ENCODE assay signal across 1 cellular context in the genomic region with DNA sequence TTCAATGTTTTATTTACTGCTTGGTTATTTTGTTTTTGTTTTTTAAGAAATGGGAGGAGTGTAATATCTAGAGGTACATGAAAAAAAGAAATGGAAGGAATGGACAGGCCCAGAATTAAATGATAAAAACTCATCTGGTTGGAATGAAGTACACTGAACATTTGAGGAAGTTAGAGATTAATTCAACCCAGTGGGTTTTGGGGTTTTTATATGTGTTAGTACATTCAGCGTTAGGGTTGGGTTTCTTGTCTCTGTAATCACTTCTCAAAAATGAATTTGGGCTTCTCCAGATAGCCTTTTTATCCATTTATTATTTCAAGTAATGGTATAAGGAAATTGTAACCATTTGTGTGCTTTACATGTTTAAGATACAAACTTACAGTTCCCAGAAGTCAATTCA.
TF ChIP-seq lines count a peak whose summit lies in the region.

No MANE protein-coding gene starts in this region.

TF ChIP-seq in GM23338, 12 proteins besides CTCF, POLR2A, EP300 and RAD21 (continued from another document):
- TF ChIP-seq, protein P1, sequence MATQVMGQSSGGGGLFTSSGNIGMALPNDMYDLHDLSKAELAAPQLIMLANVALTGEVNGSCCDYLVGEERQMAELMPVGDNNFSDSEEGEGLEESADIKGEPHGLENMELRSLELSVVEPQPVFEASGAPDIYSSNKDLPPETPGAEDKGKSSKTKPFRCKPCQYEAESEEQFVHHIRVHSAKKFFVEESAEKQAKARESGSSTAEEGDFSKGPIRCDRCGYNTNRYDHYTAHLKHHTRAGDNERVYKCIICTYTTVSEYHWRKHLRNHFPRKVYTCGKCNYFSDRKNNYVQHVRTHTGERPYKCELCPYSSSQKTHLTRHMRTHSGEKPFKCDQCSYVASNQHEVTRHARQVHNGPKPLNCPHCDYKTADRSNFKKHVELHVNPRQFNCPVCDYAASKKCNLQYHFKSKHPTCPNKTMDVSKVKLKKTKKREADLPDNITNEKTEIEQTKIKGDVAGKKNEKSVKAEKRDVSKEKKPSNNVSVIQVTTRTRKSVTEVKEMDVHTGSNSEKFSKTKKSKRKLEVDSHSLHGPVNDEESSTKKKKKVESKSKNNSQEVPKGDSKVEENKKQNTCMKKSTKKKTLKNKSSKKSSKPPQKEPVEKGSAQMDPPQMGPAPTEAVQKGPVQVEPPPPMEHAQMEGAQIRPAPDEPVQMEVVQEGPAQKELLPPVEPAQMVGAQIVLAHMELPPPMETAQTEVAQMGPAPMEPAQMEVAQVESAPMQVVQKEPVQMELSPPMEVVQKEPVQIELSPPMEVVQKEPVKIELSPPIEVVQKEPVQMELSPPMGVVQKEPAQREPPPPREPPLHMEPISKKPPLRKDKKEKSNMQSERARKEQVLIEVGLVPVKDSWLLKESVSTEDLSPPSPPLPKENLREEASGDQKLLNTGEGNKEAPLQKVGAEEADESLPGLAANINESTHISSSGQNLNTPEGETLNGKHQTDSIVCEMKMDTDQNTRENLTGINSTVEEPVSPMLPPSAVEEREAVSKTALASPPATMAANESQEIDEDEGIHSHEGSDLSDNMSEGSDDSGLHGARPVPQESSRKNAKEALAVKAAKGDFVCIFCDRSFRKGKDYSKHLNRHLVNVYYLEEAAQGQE (IDR thresholded peaks at IDR 0.05; ENCODE audit: unreplicated experiment): no peak
- TF ChIP-seq, protein P2, sequence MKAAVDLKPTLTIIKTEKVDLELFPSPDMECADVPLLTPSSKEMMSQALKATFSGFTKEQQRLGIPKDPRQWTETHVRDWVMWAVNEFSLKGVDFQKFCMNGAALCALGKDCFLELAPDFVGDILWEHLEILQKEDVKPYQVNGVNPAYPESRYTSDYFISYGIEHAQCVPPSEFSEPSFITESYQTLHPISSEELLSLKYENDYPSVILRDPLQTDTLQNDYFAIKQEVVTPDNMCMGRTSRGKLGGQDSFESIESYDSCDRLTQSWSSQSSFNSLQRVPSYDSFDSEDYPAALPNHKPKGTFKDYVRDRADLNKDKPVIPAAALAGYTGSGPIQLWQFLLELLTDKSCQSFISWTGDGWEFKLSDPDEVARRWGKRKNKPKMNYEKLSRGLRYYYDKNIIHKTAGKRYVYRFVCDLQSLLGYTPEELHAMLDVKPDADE (IDR thresholded peaks at IDR 0.05): no peak
- no peak for TF ChIP-seq ZNF331 (CRISPR knock-in tag; IDR thresholded peaks at IDR 0.05; ENCODE audit: low read depth)
- no peak for TF ChIP-seq CREB1 (CRISPR knock-in tag; IDR thresholded peaks at IDR 0.05; ENCODE audit: low read depth)
- TF ChIP-seq JUNB (IDR thresholded peaks at IDR 0.05; ENCODE audit: unreplicated experiment): no peak
- no peak for TF ChIP-seq ZNF462 (CRISPR knock-in tag; IDR thresholded peaks at IDR 0.05)
